In the genomic region with DNA sequence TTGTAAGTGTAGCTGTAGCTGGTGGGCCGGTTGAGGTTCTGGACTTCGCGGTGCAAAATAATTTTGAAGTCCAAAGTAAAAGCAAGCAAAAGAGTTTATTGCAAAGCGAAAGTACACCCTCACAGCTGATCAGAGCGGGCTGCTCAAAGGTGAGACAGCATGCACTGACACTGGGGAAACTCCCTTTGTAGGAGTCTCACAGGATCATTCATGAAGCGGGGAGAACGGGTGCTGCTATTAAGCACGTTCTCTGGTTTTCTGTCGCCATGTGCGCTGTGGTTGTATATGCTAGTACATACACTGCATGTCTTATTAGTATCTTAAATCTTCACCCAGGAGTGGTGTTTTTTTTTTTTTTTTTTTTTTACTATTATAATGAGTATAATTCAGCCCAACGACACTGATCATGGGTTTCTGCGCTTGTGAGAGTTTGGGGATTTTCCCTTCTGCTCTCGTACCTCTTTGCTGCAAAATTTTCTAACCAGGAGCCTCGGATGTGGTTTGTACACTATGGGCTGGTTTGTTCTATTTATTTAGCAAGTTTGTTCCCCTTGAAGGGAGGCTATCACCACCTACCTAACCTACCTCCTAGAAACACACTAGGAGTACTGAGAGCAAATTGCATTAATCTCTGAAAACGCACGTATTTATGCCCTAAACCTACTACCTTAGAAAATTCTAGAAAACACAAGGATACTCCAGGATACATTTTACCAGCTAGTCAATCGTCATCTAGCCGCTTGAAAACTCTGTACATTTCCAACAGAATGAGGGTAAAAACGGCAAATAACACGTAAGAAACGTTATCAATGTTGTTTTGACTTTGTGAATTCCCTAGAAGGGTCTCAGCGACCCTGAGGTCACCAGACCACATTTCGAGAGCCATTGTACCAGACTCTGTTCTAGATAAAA, we compare ENCODE assay signal across 8 cellular contexts. TPM values are rescaled to one million over a fixed set of nuclear protein-coding genes. Genes with fewer than 3 reads are reported as not detected.
DNase-seq lines count a peak whose midpoint lies in the region; ATAC-seq lines count a peak whose summit lies in the region.

No MANE protein-coding gene starts in this region.

- H3K4me3 Mint-ChIP-seq in activated CD4-positive, alpha-beta T cell treated with anti-CD3 and anti-CD28 coated beads for 36 hours: peak overlapping the region; percentile 87
- H3K4me3 Mint-ChIP-seq in stimulated activated naive B cell treated with anti-CD40 and anti-IgM and Interleukin-4, amounts not matched to agents 10 μg/mL and 1 μg/mL and 100 μg/mL, for 72 hours: peak overlapping the region; percentile 93 to 96

- no peaks in the 10 kb centered on the region for H3K9me3 ChIP-seq in BLaER1 treated with 17β-estradiol and CSF1 and Interleukin-3, amounts not matched to agents 10 nM and 100 nM (replicated peaks in 1 of 11)
- no peaks in the 10 kb centered on the region for H3K9me3 ChIP-seq in muscle layer of duodenum (ENCODE audit: control insufficient read depth in 1 of 2, low read length in 2 of 2)

- H3K4me3 ChIP-seq in BLaER1 treated with 17β-estradiol and CSF1 and Interleukin-3, amounts not matched to agents 10 nM and 100 nM: peak overlapping the region; percentile 85 to 99 (median 94)
- H3K4me3 ChIP-seq in muscle layer of duodenum (ENCODE audit: low read depth in 1 of 2, low read length in 2 of 2): peak overlapping the region; percentile 82 to 96

- H3K4me1 Mint-ChIP-seq in activated CD4-positive, alpha-beta T cell treated with anti-CD3 and anti-CD28 coated beads for 36 hours: peaks cover 24% of the 10 kb centered on the region
- H3K4me1 Mint-ChIP-seq in stimulated activated naive B cell treated with anti-CD40 and anti-IgM and Interleukin-4, amounts not matched to agents 10 μg/mL and 1 μg/mL and 100 μg/mL, for 72 hours: peaks cover 12 to 33% of the 10 kb centered on the region in 2 donors

- intact Hi-C loops in activated CD4-positive, alpha-beta T cell treated with anti-CD3 and anti-CD28 coated beads for 36 hours (cut with DNase I, micrococcal nuclease): loop anchor here (1.0 to 10.0 kb wide), 18 partner anchors 21 to 1752 kb away; partner anchors contain the start of genes COPS2 (in 2 of the 2), SLC27A2 (in 2 of the 2), SPPL2A (in 2 of the 2) and DTWD1 (in 1 of the 2)

- no peaks in the 10 kb centered on the region for H3K9me3 Mint-ChIP-seq in activated CD4-positive, alpha-beta T cell treated with anti-CD3 and anti-CD28 coated beads for 36 hours (ENCODE audit: low read depth)
- no peaks in the 10 kb centered on the region for H3K9me3 Mint-ChIP-seq in stimulated activated naive B cell treated with anti-CD40 and anti-IgM and Interleukin-4, amounts not matched to agents 10 μg/mL and 1 μg/mL and 100 μg/mL, for 72 hours

- peak overlapping the region; percentile 75 to 97 (median 86) for H3K4me2 ChIP-seq in BLaER1 treated with 17β-estradiol and CSF1 and Interleukin-3, amounts not matched to agents 10 nM and 100 nM

- H3K36me3 Mint-ChIP-seq in activated CD4-positive, alpha-beta T cell treated with anti-CD3 and anti-CD28 coated beads for 36 hours (ENCODE audit: low read depth): peaks cover 13% of the 10 kb centered on the region
- peaks cover 3% of the 10 kb centered on the region in 2 donors for H3K36me3 Mint-ChIP-seq in stimulated activated naive B cell treated with anti-CD40 and anti-IgM and Interleukin-4, amounts not matched to agents 10 μg/mL and 1 μg/mL and 100 μg/mL, for 72 hours

- H3K27ac Mint-ChIP-seq in activated CD4-positive, alpha-beta T cell treated with anti-CD3 and anti-CD28 coated beads for 36 hours: peak overlapping the region; percentile 97
- H3K27ac Mint-ChIP-seq in stimulated activated naive B cell treated with anti-CD40 and anti-IgM and Interleukin-4, amounts not matched to agents 10 μg/mL and 1 μg/mL and 100 μg/mL, for 72 hours: peak overlapping the region; percentile 99

- H3K4me1 ChIP-seq in BLaER1 treated with 17β-estradiol and CSF1 and Interleukin-3, amounts not matched to agents 10 nM and 100 nM: peaks cover 39 to 69% (median 42%) of the 10 kb centered on the region in 10 experiments
- peaks cover 3 to 26% of the 10 kb centered on the region in 2 donors for H3K4me1 ChIP-seq in muscle layer of duodenum (ENCODE audit: control insufficient read depth in 1 of 2, insufficient read depth in 2 of 2, low read length in 2 of 2)

- H4K20me1 ChIP-seq in BLaER1 treated with 17β-estradiol and CSF1 and Interleukin-3, amounts not matched to agents 10 nM and 100 nM: peaks cover 0 to 4% (median 0%) of the 10 kb centered on the region in 11 experiments; a peak in 4 of 22 replicates

- peak; percentile 91 for DNase-seq in activated CD4-positive, alpha-beta T cell treated with anti-CD3 and anti-CD28 coated beads for 36 hours
- peak; percentile 76 for DNase-seq in stimulated activated naive B cell treated with anti-CD40 and anti-IgM and Interleukin-4, amounts not matched to agents 10 μg/mL and 1 μg/mL and 100 μg/mL, for 72 hours
- DNase-seq in T1000 (lab: John Stamatoyannopoulos, UW): no peak

- peak overlapping the region; percentile 90 to 98 (median 94) for H3K27ac ChIP-seq in BLaER1 treated with 17β-estradiol and CSF1 and Interleukin-3, amounts not matched to agents 10 nM and 100 nM
- H3K27ac ChIP-seq in cingulate gyrus (ENCODE audit: low read depth, low read length) (peak overlapping the region; percentile 83), muscle layer of duodenum (ENCODE audit: low read length) (peak overlapping the region; percentile 56)

- no peaks in the 10 kb centered on the region for H3K27me3 ChIP-seq in BLaER1 treated with 17β-estradiol and CSF1 and Interleukin-3, amounts not matched to agents 10 nM and 100 nM
- no peaks in the 10 kb centered on the region for H3K27me3 ChIP-seq in muscle layer of duodenum (ENCODE audit: low read depth, low read length)

- peak overlapping the region; percentile 89 to 99 (median 94) for H3K9ac ChIP-seq in BLaER1 treated with 17β-estradiol and CSF1 and Interleukin-3, amounts not matched to agents 10 nM and 100 nM

- POLR2A ChIA-PET in activated CD4-positive, alpha-beta T cell treated with anti-CD3 and anti-CD28 coated beads for 36 hours (lab: Charles Lee): interaction anchor here (0.6 to 1.5 kb wide), 4 partner anchors 31 to 553 kb away, joined by 3 to 10 read pairs (median 4); partner anchors contain the start of genes SPPL2A and TRPM7

- ATAC-seq in GM19463 (IDR thresholded peaks at IDR 0.05; ENCODE audit: unreplicated experiment) (peak; percentile 56), HG03575 (IDR thresholded peaks at IDR 0.05; ENCODE audit: extremely low read depth, insufficient number of reproducible peaks, low FRiP score, unreplicated experiment) (peak; percentile 65)
- ATAC-seq in activated CD4-positive, alpha-beta T cell treated with anti-CD3 and anti-CD28 coated beads for 36 hours: peak; percentile 74
- peak; percentile 64 to 76 for ATAC-seq in stimulated activated naive B cell treated with anti-CD40 and anti-IgM and Interleukin-4, amounts not matched to agents 10 μg/mL and 1 μg/mL and 100 μg/mL, for 72 hours (replicated peaks)

- CTCF ChIA-PET in activated CD4-positive, alpha-beta T cell treated with anti-CD3 and anti-CD28 coated beads for 36 hours (lab: Charles Lee): interaction anchor here (0.6 to 2.3 kb wide), 12 partner anchors 15 to 232 kb away, joined by 3 to 6 read pairs (median 3); no protein-coding TSS in a partner anchor

- H3K27me3 Mint-ChIP-seq in activated CD4-positive, alpha-beta T cell treated with anti-CD3 and anti-CD28 coated beads for 36 hours: no peaks in the 10 kb centered on the region
- no peaks in the 10 kb centered on the region for H3K27me3 Mint-ChIP-seq in stimulated activated naive B cell treated with anti-CD40 and anti-IgM and Interleukin-4, amounts not matched to agents 10 μg/mL and 1 μg/mL and 100 μg/mL, for 72 hours

- peaks cover 0 to 17% (median under 1%) of the 10 kb centered on the region in 11 experiments; a peak in 6 of 22 replicates for H3K36me3 ChIP-seq in BLaER1 treated with 17β-estradiol and CSF1 and Interleukin-3, amounts not matched to agents 10 nM and 100 nM
- H3K36me3 ChIP-seq in muscle layer of duodenum (ENCODE audit: control insufficient read depth in 1 of 2, insufficient read depth in 2 of 2, low read length in 2 of 2): peaks cover 4 to 13% of the 10 kb centered on the region in 2 donors

RNA-seq across cellular contexts. Expression of gene AP4E1, which starts 1.3 kb away (rescaled TPM):
- total RNA-seq in activated CD4-positive, alpha-beta T cell treated with anti-CD3 and anti-CD28 coated beads for 36 hours: 10 to 100 TPM in 1 of 2 experiments, 1 to 10 TPM in 1; 9.0 to 13.1 TPM
